Comparison of ENCODE assay signal across 8 cellular contexts in the genomic region with DNA sequence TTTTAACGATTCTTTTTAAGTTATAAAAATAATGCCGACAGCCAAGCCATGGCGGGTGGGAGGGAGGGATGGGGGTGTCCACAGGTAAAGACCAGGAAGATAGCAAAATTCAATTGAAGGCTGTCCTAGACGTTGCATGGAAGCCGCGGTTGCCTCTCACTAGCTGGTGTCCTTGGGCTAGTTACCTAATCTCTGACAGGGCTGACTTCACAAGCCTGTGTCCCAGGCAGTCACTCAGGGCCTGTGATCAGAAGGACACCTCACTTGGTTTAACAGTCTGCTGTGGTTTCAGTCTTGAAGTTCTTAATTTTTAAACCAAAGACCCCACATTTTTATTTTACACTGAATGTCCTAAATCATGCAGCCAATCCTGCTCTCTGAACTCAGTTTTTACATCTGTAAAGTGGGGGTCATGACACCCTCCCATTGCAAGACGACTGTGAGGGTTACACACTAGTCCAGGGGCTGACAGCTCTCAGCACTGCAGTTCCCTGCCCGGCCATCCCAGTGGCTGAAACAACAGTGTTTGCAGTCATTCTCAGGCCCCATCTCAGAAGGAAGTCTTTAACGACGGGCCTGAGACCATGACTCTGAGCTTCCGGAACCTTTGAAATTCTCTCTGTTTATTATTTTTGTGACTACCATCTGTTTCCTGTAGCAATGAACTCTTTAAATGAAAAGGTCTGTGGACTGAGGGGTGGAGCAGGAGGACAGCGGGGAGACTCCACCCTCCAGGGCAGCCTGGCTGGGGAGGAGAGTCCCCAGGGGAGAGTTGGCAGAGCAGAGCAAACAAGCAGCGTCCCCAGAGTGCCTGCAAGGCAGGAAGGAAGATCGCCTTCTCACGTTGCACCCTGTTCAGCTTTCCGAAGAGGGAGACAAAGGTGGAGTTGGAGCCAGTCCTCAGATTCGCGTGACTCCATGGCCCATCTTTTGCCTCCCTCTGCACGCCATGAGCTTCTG.
A peak's percentile ranks its signal among the peaks of the same experiment; 100 is the strongest.
DNase-seq lines count a peak whose midpoint lies in the region; ATAC-seq and TF ChIP-seq lines count a peak whose summit lies in the region.

No MANE protein-coding gene starts in this region.

- no peak overlapping the region for H3K4me3 Mint-ChIP-seq in WTC11

- H3K4me1 ChIP-seq in heart right ventricle = peaks cover 0 to 23% (median 21%) of the 10 kb centered on the region in 9 donors

- H3K4me1 Mint-ChIP-seq in WTC11 = peaks cover 17% of the 10 kb centered on the region

- H3K36me3 ChIP-seq in heart right ventricle = no peaks in the 10 kb centered on the region

- CTCF ChIA-PET in WTC11 (lab: Charles Lee) = interaction anchor here (1.1 to 1.3 kb wide), 2 partner anchors 43 to 436 kb away, joined by 3 to 4 read pairs; no protein-coding TSS in a partner anchor

- POLR2A ChIA-PET in WTC11 (lab: Charles Lee) = no interaction called here

- H3K27me3 Mint-ChIP-seq in WTC11 (ENCODE audit: low read depth) = no peaks in the 10 kb centered on the region; the same call in 1 of the 2 replicates

- DNase-seq in AG08395 (ENCODE audit: low spot score) (peak; percentile 90), GM13976 (ENCODE audit: low spot score) (peak; percentile 76), NCI-H1092 treated with DMSO at 0.1 percent for 48 hours (lab: John Stamatoyannopoulos, UW) (peak; percentile 76), WTC11 (ENCODE audit: low spot score) (no peak), heart right ventricle (peak; percentile 26 to 43)
- DNase-seq in stimulated activated CD8-positive, alpha-beta memory T cell treated with anti-CD3 and anti-CD28 coated beads, Interleukin-4, amount 100 ng/mL, for 48 hours = peak; percentile 28
- DNase-seq in activated effector memory CD4-positive, alpha-beta T cell treated with anti-CD3 and anti-CD28 coated beads, Interleukin-2, amount 50 U/mL, for 16 hours = no peak

- TF ChIP-seq CTCF in GM13976 (IDR thresholded peaks at IDR 0.05; ENCODE audit: borderline replicate concordance, control extremely low read depth, extremely low read depth, insufficient read depth, missing control alignments) = no peak
- no peak for TF ChIP-seq CTCF in WTC11 (IDR thresholded peaks at IDR 0.05)
- no peak for TF ChIP-seq CTCF in heart right ventricle (IDR thresholded peaks at IDR 0.05)

- no peaks in the 10 kb centered on the region for H3K9me3 ChIP-seq in heart right ventricle

- no peaks in the 10 kb centered on the region for H3K36me3 Mint-ChIP-seq in WTC11

- 50 to 63% methylated on average over 19 of the region's 19 CpGs for WGBS in heart right ventricle, 2 donors

- in situ Hi-C loops in GM13976 (cut with MboI; ENCODE audit: low sequenced_read_pairs, unreplicated experiment) = no loop called here

- peak; percentile 93 for ATAC-seq in HG02623 (IDR thresholded peaks at IDR 0.05; ENCODE audit: unreplicated experiment)
- peak; percentile 41 for ATAC-seq in WTC11
- ATAC-seq in heart right ventricle = peak; percentile 76 to 90 (median 82)

- no peak overlapping the region for H3K27ac Mint-ChIP-seq in WTC11

- H3K27ac ChIP-seq in heart right ventricle = peak overlapping the region in 5 of 10 donors; percentile 3 to 71 (median 23)

- no peaks in the 10 kb centered on the region for H3K27me3 ChIP-seq in heart right ventricle

- peaks cover 7% of the 10 kb centered on the region; the same call in 1 of the 2 replicates for H3K9me3 Mint-ChIP-seq in WTC11

- intact Hi-C loops in heart right ventricle (cut with DNase I) = loop anchor here in 1 of 10 donors (10.0 kb wide), 1 partner anchor 134 kb away; a partner anchor contains a TSS

- H3K4me3 ChIP-seq in heart right ventricle = no peak overlapping the region

TF ChIP-seq in WTC11, 78 proteins besides CTCF, POLR2A, EP300 and RAD21:
- TF ChIP-seq, protein P1, sequence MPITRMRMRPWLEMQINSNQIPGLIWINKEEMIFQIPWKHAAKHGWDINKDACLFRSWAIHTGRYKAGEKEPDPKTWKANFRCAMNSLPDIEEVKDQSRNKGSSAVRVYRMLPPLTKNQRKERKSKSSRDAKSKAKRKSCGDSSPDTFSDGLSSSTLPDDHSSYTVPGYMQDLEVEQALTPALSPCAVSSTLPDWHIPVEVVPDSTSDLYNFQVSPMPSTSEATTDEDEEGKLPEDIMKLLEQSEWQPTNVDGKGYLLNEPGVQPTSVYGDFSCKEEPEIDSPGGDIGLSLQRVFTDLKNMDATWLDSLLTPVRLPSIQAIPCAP (CRISPR knock-in tag; IDR thresholded peaks at IDR 0.05) = no peak
- TF ChIP-seq PRRX2 (CRISPR knock-in tag; IDR thresholded peaks at IDR 0.05) (no peak), CREB1 (CRISPR knock-in tag; IDR thresholded peaks at IDR 0.05) (no peak), NFATC4 (CRISPR knock-in tag; IDR thresholded peaks at IDR 0.05) (no peak)
- TF ChIP-seq, protein P2, sequence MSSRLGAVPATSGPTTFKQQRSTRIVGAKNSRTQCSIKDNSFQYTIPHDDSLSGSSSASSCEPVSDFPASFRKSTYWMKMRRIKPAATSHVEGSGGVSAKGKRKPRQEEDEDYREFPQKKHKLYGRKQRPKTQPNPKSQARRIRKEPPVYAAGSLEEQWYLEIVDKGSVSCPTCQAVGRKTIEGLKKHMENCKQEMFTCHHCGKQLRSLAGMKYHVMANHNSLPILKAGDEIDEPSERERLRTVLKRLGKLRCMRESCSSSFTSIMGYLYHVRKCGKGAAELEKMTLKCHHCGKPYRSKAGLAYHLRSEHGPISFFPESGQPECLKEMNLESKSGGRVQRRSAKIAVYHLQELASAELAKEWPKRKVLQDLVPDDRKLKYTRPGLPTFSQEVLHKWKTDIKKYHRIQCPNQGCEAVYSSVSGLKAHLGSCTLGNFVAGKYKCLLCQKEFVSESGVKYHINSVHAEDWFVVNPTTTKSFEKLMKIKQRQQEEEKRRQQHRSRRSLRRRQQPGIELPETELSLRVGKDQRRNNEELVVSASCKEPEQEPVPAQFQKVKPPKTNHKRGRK (CRISPR knock-in tag; IDR thresholded peaks at IDR 0.05; ENCODE audit: borderline replicate concordance) = no peak
- TF ChIP-seq, protein P3, sequence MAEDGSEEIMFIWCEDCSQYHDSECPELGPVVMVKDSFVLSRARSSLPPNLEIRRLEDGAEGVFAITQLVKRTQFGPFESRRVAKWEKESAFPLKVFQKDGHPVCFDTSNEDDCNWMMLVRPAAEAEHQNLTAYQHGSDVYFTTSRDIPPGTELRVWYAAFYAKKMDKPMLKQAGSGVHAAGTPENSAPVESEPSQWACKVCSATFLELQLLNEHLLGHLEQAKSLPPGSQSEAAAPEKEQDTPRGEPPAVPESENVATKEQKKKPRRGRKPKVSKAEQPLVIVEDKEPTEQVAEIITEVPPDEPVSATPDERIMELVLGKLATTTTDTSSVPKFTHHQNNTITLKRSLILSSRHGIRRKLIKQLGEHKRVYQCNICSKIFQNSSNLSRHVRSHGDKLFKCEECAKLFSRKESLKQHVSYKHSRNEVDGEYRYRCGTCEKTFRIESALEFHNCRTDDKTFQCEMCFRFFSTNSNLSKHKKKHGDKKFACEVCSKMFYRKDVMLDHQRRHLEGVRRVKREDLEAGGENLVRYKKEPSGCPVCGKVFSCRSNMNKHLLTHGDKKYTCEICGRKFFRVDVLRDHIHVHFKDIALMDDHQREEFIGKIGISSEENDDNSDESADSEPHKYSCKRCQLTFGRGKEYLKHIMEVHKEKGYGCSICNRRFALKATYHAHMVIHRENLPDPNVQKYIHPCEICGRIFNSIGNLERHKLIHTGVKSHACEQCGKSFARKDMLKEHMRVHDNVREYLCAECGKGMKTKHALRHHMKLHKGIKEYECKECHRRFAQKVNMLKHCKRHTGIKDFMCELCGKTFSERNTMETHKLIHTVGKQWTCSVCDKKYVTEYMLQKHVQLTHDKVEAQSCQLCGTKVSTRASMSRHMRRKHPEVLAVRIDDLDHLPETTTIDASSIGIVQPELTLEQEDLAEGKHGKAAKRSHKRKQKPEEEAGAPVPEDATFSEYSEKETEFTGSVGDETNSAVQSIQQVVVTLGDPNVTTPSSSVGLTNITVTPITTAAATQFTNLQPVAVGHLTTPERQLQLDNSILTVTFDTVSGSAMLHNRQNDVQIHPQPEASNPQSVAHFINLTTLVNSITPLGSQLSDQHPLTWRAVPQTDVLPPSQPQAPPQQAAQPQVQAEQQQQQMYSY (CRISPR knock-in tag; IDR thresholded peaks at IDR 0.05) = peak; percentile 79

Comparison
In these comparisons a context has a peak if more than half of its experiments do, and no peak if none do; other contexts are left out.
1. DNase-seq: peak in AG08395 (single experiment), GM13976 (single experiment), NCI-H1092 treated with DMSO at 0.1 percent for 48 hours (single experiment), heart right ventricle (2 of 2) and stimulated activated CD8-positive, alpha-beta memory T cell treated with anti-CD3 and anti-CD28 coated beads, Interleukin-4, amount 100 ng/mL, for 48 hours (single experiment); none in WTC11 (single experiment) and activated effector memory CD4-positive, alpha-beta T cell treated with anti-CD3 and anti-CD28 coated beads, Interleukin-2, amount 50 U/mL, for 16 hours (single experiment).
2. ATAC-seq: peak in every context shown above with its lines; median percentile 93 in HG02623; 82 in heart right ventricle; 41 in WTC11.